ENCODE assay signal across 8 cellular contexts in genomic region chr4:125314676-125315570, GRCh38. TPM values are rescaled to one million over a fixed set of nuclear protein-coding genes. Genes with fewer than 3 reads are reported as not detected.
DNase-seq lines count a peak whose midpoint lies in the region; ATAC-seq and TF ChIP-seq lines count a peak whose summit lies in the region.

A gene with protein sequence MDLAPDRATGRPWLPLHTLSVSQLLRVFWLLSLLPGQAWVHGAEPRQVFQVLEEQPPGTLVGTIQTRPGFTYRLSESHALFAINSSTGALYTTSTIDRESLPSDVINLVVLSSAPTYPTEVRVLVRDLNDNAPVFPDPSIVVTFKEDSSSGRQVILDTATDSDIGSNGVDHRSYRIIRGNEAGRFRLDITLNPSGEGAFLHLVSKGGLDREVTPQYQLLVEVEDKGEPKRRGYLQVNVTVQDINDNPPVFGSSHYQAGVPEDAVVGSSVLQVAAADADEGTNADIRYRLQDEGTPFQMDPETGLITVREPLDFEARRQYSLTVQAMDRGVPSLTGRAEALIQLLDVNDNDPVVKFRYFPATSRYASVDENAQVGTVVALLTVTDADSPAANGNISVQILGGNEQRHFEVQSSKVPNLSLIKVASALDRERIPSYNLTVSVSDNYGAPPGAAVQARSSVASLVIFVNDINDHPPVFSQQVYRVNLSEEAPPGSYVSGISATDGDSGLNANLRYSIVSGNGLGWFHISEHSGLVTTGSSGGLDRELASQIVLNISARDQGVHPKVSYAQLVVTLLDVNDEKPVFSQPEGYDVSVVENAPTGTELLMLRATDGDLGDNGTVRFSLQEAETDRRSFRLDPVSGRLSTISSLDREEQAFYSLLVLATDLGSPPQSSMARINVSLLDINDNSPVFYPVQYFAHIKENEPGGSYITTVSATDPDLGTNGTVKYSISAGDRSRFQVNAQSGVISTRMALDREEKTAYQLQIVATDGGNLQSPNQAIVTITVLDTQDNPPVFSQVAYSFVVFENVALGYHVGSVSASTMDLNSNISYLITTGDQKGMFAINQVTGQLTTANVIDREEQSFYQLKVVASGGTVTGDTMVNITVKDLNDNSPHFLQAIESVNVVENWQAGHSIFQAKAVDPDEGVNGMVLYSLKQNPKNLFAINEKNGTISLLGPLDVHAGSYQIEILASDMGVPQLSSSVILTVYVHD (N-terminal part only) (plus strand): TSS chr4:125314955. CDS start chr4:125316412, 1,457 bp downstream.

- H2AFZ ChIP-seq in MM.1S (ENCODE audit: low read length): peak within 1 kb of the TSS; percentile 95

- TF ChIP-seq CTCF in HFFc6 (IDR thresholded peaks at IDR 0.05): peak; percentile 60
- no peak for TF ChIP-seq CTCF in MM.1S (IDR thresholded peaks at IDR 0.05; ENCODE audit: low read length)
- TF ChIP-seq CTCF in cardiac fibroblast (IDR thresholded peaks at IDR 0.05; ENCODE audit: low read depth, low read length): no peak

- H3K4me1 Mint-ChIP-seq in HFFc6 (ENCODE audit: low read depth): peaks cover 45% of the 10 kb centered on the region

- peaks cover 9% of the 10 kb centered on the region; the same call in 1 of the 2 replicates for H3F3A ChIP-seq in MM.1S (ENCODE audit: insufficient read depth, low read length)

- peak within 1 kb of the TSS; percentile 88 for H3K27ac Mint-ChIP-seq in HFFc6

- peaks cover 34% of the 10 kb centered on the region for H3K36me3 Mint-ChIP-seq in HFFc6 (ENCODE audit: low read depth)

- H3K27me3 ChIP-seq in MM.1S (replicated peaks; ENCODE audit: insufficient read depth, low read length) (no peaks in the 10 kb centered on the region), iPS-18a (ENCODE audit: control insufficient read depth, insufficient read depth, low read length) (peaks cover 40% of the 10 kb centered on the region)

- peak within 1 kb of the TSS; percentile 93 for H3K4me3 Mint-ChIP-seq in HFFc6

- ATAC-seq in GM18498 (IDR thresholded peaks at IDR 0.05; ENCODE audit: unreplicated experiment) (peak; percentile 86), SK-N-SH treated with all-trans-retinoic acid at 6 μM for 48 hours (peak; percentile 90)

- no peaks in the 10 kb centered on the region for H4K20me1 ChIP-seq in MM.1S (ENCODE audit: insufficient read depth, low read length)

- H3K36me3 ChIP-seq in MM.1S (replicated peaks; ENCODE audit: insufficient read depth, low read length) (no peaks in the 10 kb centered on the region), iPS-18a (ENCODE audit: control insufficient read depth, low read depth, low read length) (no peaks in the 10 kb centered on the region)

- H3K27me3 Mint-ChIP-seq in HFFc6 (ENCODE audit: insufficient read depth): peaks cover 5% of the 10 kb centered on the region

- no peaks in the 10 kb centered on the region for H3K9me3 ChIP-seq in MM.1S (replicated peaks; ENCODE audit: insufficient read depth, low read length)
- no peaks in the 10 kb centered on the region for H3K9me3 ChIP-seq in iPS-18a (ENCODE audit: control insufficient read depth, low read depth, low read length)

- H3K27ac ChIP-seq in MM.1S (ENCODE audit: low read length) (peak within 1 kb of the TSS; percentile 46; the same call in 1 of the 2 replicates), iPS-18a (ENCODE audit: low read length) (no peak within 1 kb of the TSS)

- H3K9me2 ChIP-seq in MM.1S (replicated peaks; ENCODE audit: insufficient read depth, low read length): no peaks in the 10 kb centered on the region

- DNase-seq in HFFc6: peak; percentile 99
- peak; percentile 94 for DNase-seq in MM.1S
- DNase-seq in cardiac fibroblast (ENCODE audit: low read depth in 2 of 2): peak; percentile 98 to 100
- peak; percentile 95 for DNase-seq in retina
- no peak for DNase-seq in DMS79 treated with DMSO at 0.1 percent for 48 hours (lab: John Stamatoyannopoulos, UW)

- H3K4me3 ChIP-seq in MM.1S (ENCODE audit: low read length): peak within 1 kb of the TSS; percentile 92
- peak within 1 kb of the TSS; percentile 87 to 99 for H3K4me3 ChIP-seq in cardiac fibroblast (replicated peaks in 1 of 2; ENCODE audit: low read depth in 2 of 2, low read length in 2 of 2)
- peak within 1 kb of the TSS; percentile 86 for H3K4me3 ChIP-seq in iPS-18a (ENCODE audit: low read length)

- peaks cover 7% of the 10 kb centered on the region for H3K9me3 Mint-ChIP-seq in HFFc6

- H3K9ac ChIP-seq in MM.1S (ENCODE audit: low read length): peak within 1 kb of the TSS; percentile 50; the same call in 1 of the 2 replicates
- peak within 1 kb of the TSS; percentile 42 for H3K9ac ChIP-seq in iPS-18a (ENCODE audit: low read length)

- H3K4me2 ChIP-seq in MM.1S (ENCODE audit: low read depth, low read length): peak within 1 kb of the TSS; percentile 93

- H3K79me2 ChIP-seq in MM.1S (ENCODE audit: low read length): no peaks in the 10 kb centered on the region

- peaks cover 12% of the 10 kb centered on the region for H3K4me1 ChIP-seq in MM.1S (ENCODE audit: low read length)
- peaks cover 16% of the 10 kb centered on the region for H3K4me1 ChIP-seq in iPS-18a (ENCODE audit: control insufficient read depth, low read depth, low read length)

TF ChIP-seq in SK-N-SH treated with all-trans-retinoic acid at 6 μM for 48 hours, 23 proteins besides CTCF, POLR2A, EP300 and RAD21:
- no peak for TF ChIP-seq ZFP3 (CRISPR knock-in tag; IDR thresholded peaks at IDR 0.05)
- TF ChIP-seq BACH2 (CRISPR knock-in tag; IDR thresholded peaks at IDR 0.05; ENCODE audit: borderline replicate concordance): no peak
- no peak for TF ChIP-seq OSR1 (CRISPR knock-in tag; IDR thresholded peaks at IDR 0.05)
- TF ChIP-seq ZNF8 (CRISPR knock-in tag; IDR thresholded peaks at IDR 0.05): no peak
- TF ChIP-seq ISL1 (CRISPR knock-in tag; IDR thresholded peaks at IDR 0.05): no peak

RNA-seq across cellular contexts. Expression of the gene that starts here (rescaled TPM):
- 10 to 100 TPM; 11.1 to 18.4 (median 12.8) TPM for total RNA-seq in HFFc6 (2021; fragmentation: NEBNext Ultra II Directional; extraction: Animal tissue kit (Norgen Biotek cat#: 25700))
